1 cellular context compared by ENCODE assay signal in genomic region chr3:196969660-196970546, GRCh38.
A peak's percentile ranks its signal among the peaks of the same experiment; 100 is the strongest.
TF ChIP-seq lines count a peak whose summit lies in the region.

No MANE protein-coding gene starts in this region.

TF ChIP-seq in K562, 482 proteins besides CTCF, POLR2A, EP300 and RAD21 (continued from another document and continues in another):
- TF ChIP-seq, protein P1, sequence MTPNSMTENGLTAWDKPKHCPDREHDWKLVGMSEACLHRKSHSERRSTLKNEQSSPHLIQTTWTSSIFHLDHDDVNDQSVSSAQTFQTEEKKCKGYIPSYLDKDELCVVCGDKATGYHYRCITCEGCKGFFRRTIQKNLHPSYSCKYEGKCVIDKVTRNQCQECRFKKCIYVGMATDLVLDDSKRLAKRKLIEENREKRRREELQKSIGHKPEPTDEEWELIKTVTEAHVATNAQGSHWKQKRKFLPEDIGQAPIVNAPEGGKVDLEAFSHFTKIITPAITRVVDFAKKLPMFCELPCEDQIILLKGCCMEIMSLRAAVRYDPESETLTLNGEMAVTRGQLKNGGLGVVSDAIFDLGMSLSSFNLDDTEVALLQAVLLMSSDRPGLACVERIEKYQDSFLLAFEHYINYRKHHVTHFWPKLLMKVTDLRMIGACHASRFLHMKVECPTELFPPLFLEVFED (CRISPR knock-in tag; conservative IDR thresholded peaks at IDR 0.05), result no peak
- TF ChIP-seq NR2C2 (CRISPR knock-in tag; IDR thresholded peaks at IDR 0.05) (no peak), NR2C2 (tag; IDR thresholded peaks at IDR 0.05) (no peak), PREB (CRISPR knock-in tag; IDR thresholded peaks at IDR 0.05) (no peak), POLR2B (IDR thresholded peaks at IDR 0.05; ENCODE audit: low read depth, partially characterized antibody) (no peak), ARHGAP35 (IDR thresholded peaks at IDR 0.05; ENCODE audit: partially characterized antibody) (no peak), XRCC4 (IDR thresholded peaks at IDR 0.05; ENCODE audit: extremely low read depth, insufficient read depth, insufficient read length) (no peak), HNRNPLL (IDR thresholded peaks at IDR 0.05; ENCODE audit: low read depth, low read length, poor library complexity, severe bottlenecking) (no peak), STAT5B (CRISPR knock-in tag; IDR thresholded peaks at IDR 0.05) (no peak), C11orf30 (IDR thresholded peaks at IDR 0.05; ENCODE audit: low read depth) (no peak), HDAC2 (IDR thresholded peaks at IDR 0.05) (no peak), NFYB (IDR thresholded peaks at IDR 0.05; ENCODE audit: extremely low read depth, insufficient read length) (no peak), ILF3 (IDR thresholded peaks at IDR 0.05; ENCODE audit: borderline replicate concordance) (no peak), CBFA2T3 (IDR thresholded peaks at IDR 0.05) (no peak), XRCC3 (IDR thresholded peaks at IDR 0.05) (no peak), SRSF1 (IDR thresholded peaks at IDR 0.05; ENCODE audit: low read depth, low read length) (no peak), HMG20A (CRISPR knock-in tag; conservative IDR thresholded peaks at IDR 0.05) (no peak), RNF219 (CRISPR knock-in tag; IDR thresholded peaks at IDR 0.05) (no peak), SMARCB1 (IDR thresholded peaks at IDR 0.05; ENCODE audit: insufficient read length, low read depth) (no peak), PATZ1 (CRISPR knock-in tag; IDR thresholded peaks at IDR 0.05; ENCODE audit: borderline replicate concordance) (no peak), TAF15 (IDR thresholded peaks at IDR 0.05; ENCODE audit: low read depth, low read length) (no peak), ZNF253 (CRISPR knock-in tag; conservative IDR thresholded peaks at IDR 0.05) (no peak), SRF (CRISPR knock-in tag; IDR thresholded peaks at IDR 0.05) (no peak), NFATC3 (IDR thresholded peaks at IDR 0.05) (no peak), ZNF436 (CRISPR knock-in tag; IDR thresholded peaks at IDR 0.05) (no peak), GABPB1 (CRISPR knock-in tag; IDR thresholded peaks at IDR 0.05) (no peak), ZNF316 (IDR thresholded peaks at IDR 0.05) (no peak), POLR2AphosphoS2 (IDR thresholded peaks at IDR 0.05; ENCODE audit: low read length) (no peak), NR3C1 (CRISPR knock-in tag; IDR thresholded peaks at IDR 0.05) (0 out of 2 replicates have a peak, but pooled peaks have one; percentile 20), CBX5 (IDR thresholded peaks at IDR 0.05; ENCODE audit: borderline replicate concordance, low read depth) (no peak), ZNF318 (IDR thresholded peaks at IDR 0.05; ENCODE audit: borderline replicate concordance in 1 of 2, low read depth in 1 of 2) (no peak), GATAD2B (IDR thresholded peaks at IDR 0.05; ENCODE audit: borderline replicate concordance) (peak; percentile 97), ZBTB1 (CRISPR knock-in tag; IDR thresholded peaks at IDR 0.05; ENCODE audit: borderline replicate concordance, low read depth) (peak; percentile 88; the same call in 1 of the 2 replicates), NBN (IDR thresholded peaks at IDR 0.05; ENCODE audit: low read depth) (no peak), ZNF23 (CRISPR knock-in tag; IDR thresholded peaks at IDR 0.05) (no peak), PRPF4 (IDR thresholded peaks at IDR 0.05; ENCODE audit: insufficient read depth, low read depth, low read length, poor library complexity, severe bottlenecking) (no peak), RBM15 (IDR thresholded peaks at IDR 0.05; ENCODE audit: insufficient read depth, low read length) (no peak), FIP1L1 (IDR thresholded peaks at IDR 0.05; ENCODE audit: low read depth, low read length, poor library complexity, severe bottlenecking) (peak; percentile 61), KLF10 (CRISPR knock-in tag; IDR thresholded peaks at IDR 0.05) (no peak), ZNF324 (CRISPR knock-in tag; IDR thresholded peaks at IDR 0.05) (no peak), GABPA (tag; conservative IDR thresholded peaks at IDR 0.05; ENCODE audit: low read depth) (no peak), ZNF143 (CRISPR knock-in tag; IDR thresholded peaks at IDR 0.05) (no peak), PHF20 (IDR thresholded peaks at IDR 0.05; ENCODE audit: partially characterized antibody) (no peak)
- TF ChIP-seq, protein P2, sequence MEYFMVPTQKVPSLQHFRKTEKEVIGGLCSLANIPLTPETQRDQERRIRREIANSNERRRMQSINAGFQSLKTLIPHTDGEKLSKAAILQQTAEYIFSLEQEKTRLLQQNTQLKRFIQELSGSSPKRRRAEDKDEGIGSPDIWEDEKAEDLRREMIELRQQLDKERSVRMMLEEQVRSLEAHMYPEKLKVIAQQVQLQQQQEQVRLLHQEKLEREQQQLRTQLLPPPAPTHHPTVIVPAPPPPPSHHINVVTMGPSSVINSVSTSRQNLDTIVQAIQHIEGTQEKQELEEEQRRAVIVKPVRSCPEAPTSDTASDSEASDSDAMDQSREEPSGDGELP (CRISPR knock-in tag; IDR thresholded peaks at IDR 0.05; ENCODE audit: borderline replicate concordance), result no peak
- TF ChIP-seq, protein P3, sequence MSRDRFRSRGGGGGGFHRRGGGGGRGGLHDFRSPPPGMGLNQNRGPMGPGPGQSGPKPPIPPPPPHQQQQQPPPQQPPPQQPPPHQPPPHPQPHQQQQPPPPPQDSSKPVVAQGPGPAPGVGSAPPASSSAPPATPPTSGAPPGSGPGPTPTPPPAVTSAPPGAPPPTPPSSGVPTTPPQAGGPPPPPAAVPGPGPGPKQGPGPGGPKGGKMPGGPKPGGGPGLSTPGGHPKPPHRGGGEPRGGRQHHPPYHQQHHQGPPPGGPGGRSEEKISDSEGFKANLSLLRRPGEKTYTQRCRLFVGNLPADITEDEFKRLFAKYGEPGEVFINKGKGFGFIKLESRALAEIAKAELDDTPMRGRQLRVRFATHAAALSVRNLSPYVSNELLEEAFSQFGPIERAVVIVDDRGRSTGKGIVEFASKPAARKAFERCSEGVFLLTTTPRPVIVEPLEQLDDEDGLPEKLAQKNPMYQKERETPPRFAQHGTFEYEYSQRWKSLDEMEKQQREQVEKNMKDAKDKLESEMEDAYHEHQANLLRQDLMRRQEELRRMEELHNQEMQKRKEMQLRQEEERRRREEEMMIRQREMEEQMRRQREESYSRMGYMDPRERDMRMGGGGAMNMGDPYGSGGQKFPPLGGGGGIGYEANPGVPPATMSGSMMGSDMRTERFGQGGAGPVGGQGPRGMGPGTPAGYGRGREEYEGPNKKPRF (IDR thresholded peaks at IDR 0.05; ENCODE audit: low read depth, low read length), result no peak
- TF ChIP-seq, protein P4, sequence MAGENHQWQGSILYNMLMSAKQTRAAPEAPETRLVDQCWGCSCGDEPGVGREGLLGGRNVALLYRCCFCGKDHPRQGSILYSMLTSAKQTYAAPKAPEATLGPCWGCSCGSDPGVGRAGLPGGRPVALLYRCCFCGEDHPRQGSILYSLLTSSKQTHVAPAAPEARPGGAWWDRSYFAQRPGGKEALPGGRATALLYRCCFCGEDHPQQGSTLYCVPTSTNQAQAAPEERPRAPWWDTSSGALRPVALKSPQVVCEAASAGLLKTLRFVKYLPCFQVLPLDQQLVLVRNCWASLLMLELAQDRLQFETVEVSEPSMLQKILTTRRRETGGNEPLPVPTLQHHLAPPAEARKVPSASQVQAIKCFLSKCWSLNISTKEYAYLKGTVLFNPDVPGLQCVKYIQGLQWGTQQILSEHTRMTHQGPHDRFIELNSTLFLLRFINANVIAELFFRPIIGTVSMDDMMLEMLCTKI (IDR thresholded peaks at IDR 0.05; ENCODE audit: partially characterized antibody), result no peak
- TF ChIP-seq, protein P5, sequence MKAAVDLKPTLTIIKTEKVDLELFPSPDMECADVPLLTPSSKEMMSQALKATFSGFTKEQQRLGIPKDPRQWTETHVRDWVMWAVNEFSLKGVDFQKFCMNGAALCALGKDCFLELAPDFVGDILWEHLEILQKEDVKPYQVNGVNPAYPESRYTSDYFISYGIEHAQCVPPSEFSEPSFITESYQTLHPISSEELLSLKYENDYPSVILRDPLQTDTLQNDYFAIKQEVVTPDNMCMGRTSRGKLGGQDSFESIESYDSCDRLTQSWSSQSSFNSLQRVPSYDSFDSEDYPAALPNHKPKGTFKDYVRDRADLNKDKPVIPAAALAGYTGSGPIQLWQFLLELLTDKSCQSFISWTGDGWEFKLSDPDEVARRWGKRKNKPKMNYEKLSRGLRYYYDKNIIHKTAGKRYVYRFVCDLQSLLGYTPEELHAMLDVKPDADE (conservative IDR thresholded peaks at IDR 0.05; ENCODE audit: control insufficient read depth, low read depth, low read length), result peak; percentile 71
